ENCODE assay signal across 1 cellular context in genomic region chr11:64304316-64305072, GRCh38.
TF ChIP-seq lines count a peak whose summit lies in the region.

No MANE protein-coding gene starts in this region.

TF ChIP-seq in K562, 482 proteins besides CTCF, POLR2A, EP300 and RAD21 (continued from another document and continues in another):
- no peak for TF ChIP-seq HNRNPK (IDR thresholded peaks at IDR 0.05; ENCODE audit: low read depth, low read length, poor library complexity, severe bottlenecking)
- TF ChIP-seq, protein P1, sequence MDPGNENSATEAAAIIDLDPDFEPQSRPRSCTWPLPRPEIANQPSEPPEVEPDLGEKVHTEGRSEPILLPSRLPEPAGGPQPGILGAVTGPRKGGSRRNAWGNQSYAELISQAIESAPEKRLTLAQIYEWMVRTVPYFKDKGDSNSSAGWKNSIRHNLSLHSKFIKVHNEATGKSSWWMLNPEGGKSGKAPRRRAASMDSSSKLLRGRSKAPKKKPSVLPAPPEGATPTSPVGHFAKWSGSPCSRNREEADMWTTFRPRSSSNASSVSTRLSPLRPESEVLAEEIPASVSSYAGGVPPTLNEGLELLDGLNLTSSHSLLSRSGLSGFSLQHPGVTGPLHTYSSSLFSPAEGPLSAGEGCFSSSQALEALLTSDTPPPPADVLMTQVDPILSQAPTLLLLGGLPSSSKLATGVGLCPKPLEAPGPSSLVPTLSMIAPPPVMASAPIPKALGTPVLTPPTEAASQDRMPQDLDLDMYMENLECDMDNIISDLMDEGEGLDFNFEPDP (CRISPR knock-in tag; IDR thresholded peaks at IDR 0.05): no peak
- TF ChIP-seq TAF1 (IDR thresholded peaks at IDR 0.05; ENCODE audit: control insufficient read depth, extremely low read depth, insufficient read depth, low read length, severe bottlenecking): peak; percentile 43
- TF ChIP-seq KDM5B (IDR thresholded peaks at IDR 0.05; ENCODE audit: insufficient replicate concordance, low read depth, low read length): no peak
- no peak for TF ChIP-seq BDP1 (IDR thresholded peaks at IDR 0.05; ENCODE audit: insufficient read depth, insufficient read length)
- TF ChIP-seq ZNF589 (CRISPR knock-in tag; IDR thresholded peaks at IDR 0.05; ENCODE audit: low read depth): peak; percentile 51; the same call in 1 of the 2 replicates
- TF ChIP-seq, protein P2, sequence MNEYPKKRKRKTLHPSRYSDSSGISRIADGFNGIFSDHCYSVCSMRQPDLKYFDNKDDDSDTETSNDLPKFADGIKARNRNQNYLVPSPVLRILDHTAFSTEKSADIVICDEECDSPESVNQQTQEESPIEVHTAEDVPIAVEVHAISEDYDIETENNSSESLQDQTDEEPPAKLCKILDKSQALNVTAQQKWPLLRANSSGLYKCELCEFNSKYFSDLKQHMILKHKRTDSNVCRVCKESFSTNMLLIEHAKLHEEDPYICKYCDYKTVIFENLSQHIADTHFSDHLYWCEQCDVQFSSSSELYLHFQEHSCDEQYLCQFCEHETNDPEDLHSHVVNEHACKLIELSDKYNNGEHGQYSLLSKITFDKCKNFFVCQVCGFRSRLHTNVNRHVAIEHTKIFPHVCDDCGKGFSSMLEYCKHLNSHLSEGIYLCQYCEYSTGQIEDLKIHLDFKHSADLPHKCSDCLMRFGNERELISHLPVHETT (CRISPR knock-in tag; conservative IDR thresholded peaks at IDR 0.05 in 1 of 2, IDR thresholded peaks at IDR 0.05 in 1 of 2): no peak
- no peak for TF ChIP-seq OTX1 (CRISPR knock-in tag; IDR thresholded peaks at IDR 0.05)
- TF ChIP-seq ZNF24 (IDR thresholded peaks at IDR 0.05): peak; percentile 28; the same call in 1 of the 2 replicates
- no peak for TF ChIP-seq PURB (CRISPR knock-in tag; IDR thresholded peaks at IDR 0.05; ENCODE audit: low read depth)
- no peak for TF ChIP-seq PHB2 (IDR thresholded peaks at IDR 0.05; ENCODE audit: low read depth)
- TF ChIP-seq U2AF2 (optimal IDR thresholded peaks at IDR 0.05; ENCODE audit: low read depth, low read length): no peak
- TF ChIP-seq PHTF2 (CRISPR knock-in tag; IDR thresholded peaks at IDR 0.05): no peak
- no peak for TF ChIP-seq HBP1 (CRISPR knock-in tag; IDR thresholded peaks at IDR 0.05)
- no peak for TF ChIP-seq CREB1 (IDR thresholded peaks at IDR 0.05)
- peak; percentile 58; the same call in 1 of the 2 replicates for TF ChIP-seq CREB1 (CRISPR knock-in tag; IDR thresholded peaks at IDR 0.05)
- no peak for TF ChIP-seq VEZF1 (CRISPR knock-in tag; IDR thresholded peaks at IDR 0.05)
- peak; percentile 44; the same call in 1 of the 2 replicates for TF ChIP-seq CBX1 (IDR thresholded peaks at IDR 0.05; ENCODE audit: low read depth)
- TF ChIP-seq ZNF3 (CRISPR knock-in tag; IDR thresholded peaks at IDR 0.05): no peak
- TF ChIP-seq XRCC5 (IDR thresholded peaks at IDR 0.05; ENCODE audit: low read depth, low read length): peak; percentile 87; the same call in 1 of the 2 replicates
- TF ChIP-seq, protein P3, sequence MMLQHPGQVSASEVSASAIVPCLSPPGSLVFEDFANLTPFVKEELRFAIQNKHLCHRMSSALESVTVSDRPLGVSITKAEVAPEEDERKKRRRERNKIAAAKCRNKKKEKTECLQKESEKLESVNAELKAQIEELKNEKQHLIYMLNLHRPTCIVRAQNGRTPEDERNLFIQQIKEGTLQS (IDR thresholded peaks at IDR 0.05): peak; percentile 54
- TF ChIP-seq, protein P3 (CRISPR knock-in tag; conservative IDR thresholded peaks at IDR 0.05): 0 out of 2 replicates have a peak, but pooled peaks have one; percentile 61
- TF ChIP-seq PRMT5 (CRISPR knock-in tag; IDR thresholded peaks at IDR 0.05): no peak
- TF ChIP-seq, protein P4, sequence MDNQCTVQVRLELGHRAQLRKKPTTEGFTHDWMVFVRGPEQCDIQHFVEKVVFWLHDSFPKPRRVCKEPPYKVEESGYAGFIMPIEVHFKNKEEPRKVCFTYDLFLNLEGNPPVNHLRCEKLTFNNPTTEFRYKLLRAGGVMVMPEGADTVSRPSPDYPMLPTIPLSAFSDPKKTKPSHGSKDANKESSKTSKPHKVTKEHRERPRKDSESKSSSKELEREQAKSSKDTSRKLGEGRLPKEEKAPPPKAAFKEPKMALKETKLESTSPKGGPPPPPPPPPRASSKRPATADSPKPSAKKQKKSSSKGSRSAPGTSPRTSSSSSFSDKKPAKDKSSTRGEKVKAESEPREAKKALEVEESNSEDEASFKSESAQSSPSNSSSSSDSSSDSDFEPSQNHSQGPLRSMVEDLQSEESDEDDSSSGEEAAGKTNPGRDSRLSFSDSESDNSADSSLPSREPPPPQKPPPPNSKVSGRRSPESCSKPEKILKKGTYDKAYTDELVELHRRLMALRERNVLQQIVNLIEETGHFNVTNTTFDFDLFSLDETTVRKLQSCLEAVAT (IDR thresholded peaks at IDR 0.05): peak in 1 of 2 experiments; percentile 63; a peak in 3 of 4 replicates
- TF ChIP-seq SP2 (IDR thresholded peaks at IDR 0.05; ENCODE audit: extremely low read depth, low read depth, low read length, poor library complexity, severe bottlenecking): no peak
- TF ChIP-seq, protein P5, sequence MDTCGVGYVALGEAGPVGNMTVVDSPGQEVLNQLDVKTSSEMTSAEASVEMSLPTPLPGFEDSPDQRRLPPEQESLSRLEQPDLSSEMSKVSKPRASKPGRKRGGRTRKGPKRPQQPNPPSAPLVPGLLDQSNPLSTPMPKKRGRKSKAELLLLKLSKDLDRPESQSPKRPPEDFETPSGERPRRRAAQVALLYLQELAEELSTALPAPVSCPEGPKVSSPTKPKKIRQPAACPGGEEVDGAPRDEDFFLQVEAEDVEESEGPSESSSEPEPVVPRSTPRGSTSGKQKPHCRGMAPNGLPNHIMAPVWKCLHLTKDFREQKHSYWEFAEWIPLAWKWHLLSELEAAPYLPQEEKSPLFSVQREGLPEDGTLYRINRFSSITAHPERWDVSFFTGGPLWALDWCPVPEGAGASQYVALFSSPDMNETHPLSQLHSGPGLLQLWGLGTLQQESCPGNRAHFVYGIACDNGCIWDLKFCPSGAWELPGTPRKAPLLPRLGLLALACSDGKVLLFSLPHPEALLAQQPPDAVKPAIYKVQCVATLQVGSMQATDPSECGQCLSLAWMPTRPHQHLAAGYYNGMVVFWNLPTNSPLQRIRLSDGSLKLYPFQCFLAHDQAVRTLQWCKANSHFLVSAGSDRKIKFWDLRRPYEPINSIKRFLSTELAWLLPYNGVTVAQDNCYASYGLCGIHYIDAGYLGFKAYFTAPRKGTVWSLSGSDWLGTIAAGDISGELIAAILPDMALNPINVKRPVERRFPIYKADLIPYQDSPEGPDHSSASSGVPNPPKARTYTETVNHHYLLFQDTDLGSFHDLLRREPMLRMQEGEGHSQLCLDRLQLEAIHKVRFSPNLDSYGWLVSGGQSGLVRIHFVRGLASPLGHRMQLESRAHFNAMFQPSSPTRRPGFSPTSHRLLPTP (IDR thresholded peaks at IDR 0.05; ENCODE audit: borderline replicate concordance, extremely low read depth, insufficient read length): no peak
- no peak for TF ChIP-seq BRCA1 (IDR thresholded peaks at IDR 0.05)
- no peak for TF ChIP-seq BRCA1 (CRISPR knock-in tag; IDR thresholded peaks at IDR 0.05)
- TF ChIP-seq CHD4 (IDR thresholded peaks at IDR 0.05; ENCODE audit: insufficient read depth, insufficient replicate concordance, low read depth, low read length, poor library complexity, severe bottlenecking): no peak
- no peak for TF ChIP-seq CBX5 (IDR thresholded peaks at IDR 0.05; ENCODE audit: borderline replicate concordance, low read depth)
- TF ChIP-seq ATF1 (CRISPR knock-in tag; IDR thresholded peaks at IDR 0.05): no peak
- peak; percentile 78 for TF ChIP-seq ATF1 (tag; IDR thresholded peaks at IDR 0.05)
- TF ChIP-seq BRD4 (IDR thresholded peaks at IDR 0.05): peak; percentile 64; the same call in 1 of the 2 replicates
- TF ChIP-seq SIN3B (IDR thresholded peaks at IDR 0.05; ENCODE audit: low read depth): peak; percentile 75
- TF ChIP-seq SAFB (IDR thresholded peaks at IDR 0.05; ENCODE audit: borderline replicate concordance, low read depth, low read length): no peak
- no peak for TF ChIP-seq ZNF41 (CRISPR knock-in tag; conservative IDR thresholded peaks at IDR 0.05)
- no peak for TF ChIP-seq ZNF253 (CRISPR knock-in tag; conservative IDR thresholded peaks at IDR 0.05)
- TF ChIP-seq COPS2 (conservative IDR thresholded peaks at IDR 0.05): no peak
- TF ChIP-seq POLR2G (IDR thresholded peaks at IDR 0.05; ENCODE audit: low read depth, low read length): peak; percentile 75
- TF ChIP-seq, protein P6, sequence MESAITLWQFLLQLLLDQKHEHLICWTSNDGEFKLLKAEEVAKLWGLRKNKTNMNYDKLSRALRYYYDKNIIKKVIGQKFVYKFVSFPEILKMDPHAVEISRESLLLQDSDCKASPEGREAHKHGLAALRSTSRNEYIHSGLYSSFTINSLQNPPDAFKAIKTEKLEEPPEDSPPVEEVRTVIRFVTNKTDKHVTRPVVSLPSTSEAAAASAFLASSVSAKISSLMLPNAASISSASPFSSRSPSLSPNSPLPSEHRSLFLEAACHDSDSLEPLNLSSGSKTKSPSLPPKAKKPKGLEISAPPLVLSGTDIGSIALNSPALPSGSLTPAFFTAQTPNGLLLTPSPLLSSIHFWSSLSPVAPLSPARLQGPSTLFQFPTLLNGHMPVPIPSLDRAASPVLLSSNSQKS (CRISPR knock-in tag; IDR thresholded peaks at IDR 0.05): no peak
- no peak for TF ChIP-seq ASH1L (IDR thresholded peaks at IDR 0.05; ENCODE audit: borderline replicate concordance, low read depth, partially characterized antibody)
- TF ChIP-seq, protein P7, sequence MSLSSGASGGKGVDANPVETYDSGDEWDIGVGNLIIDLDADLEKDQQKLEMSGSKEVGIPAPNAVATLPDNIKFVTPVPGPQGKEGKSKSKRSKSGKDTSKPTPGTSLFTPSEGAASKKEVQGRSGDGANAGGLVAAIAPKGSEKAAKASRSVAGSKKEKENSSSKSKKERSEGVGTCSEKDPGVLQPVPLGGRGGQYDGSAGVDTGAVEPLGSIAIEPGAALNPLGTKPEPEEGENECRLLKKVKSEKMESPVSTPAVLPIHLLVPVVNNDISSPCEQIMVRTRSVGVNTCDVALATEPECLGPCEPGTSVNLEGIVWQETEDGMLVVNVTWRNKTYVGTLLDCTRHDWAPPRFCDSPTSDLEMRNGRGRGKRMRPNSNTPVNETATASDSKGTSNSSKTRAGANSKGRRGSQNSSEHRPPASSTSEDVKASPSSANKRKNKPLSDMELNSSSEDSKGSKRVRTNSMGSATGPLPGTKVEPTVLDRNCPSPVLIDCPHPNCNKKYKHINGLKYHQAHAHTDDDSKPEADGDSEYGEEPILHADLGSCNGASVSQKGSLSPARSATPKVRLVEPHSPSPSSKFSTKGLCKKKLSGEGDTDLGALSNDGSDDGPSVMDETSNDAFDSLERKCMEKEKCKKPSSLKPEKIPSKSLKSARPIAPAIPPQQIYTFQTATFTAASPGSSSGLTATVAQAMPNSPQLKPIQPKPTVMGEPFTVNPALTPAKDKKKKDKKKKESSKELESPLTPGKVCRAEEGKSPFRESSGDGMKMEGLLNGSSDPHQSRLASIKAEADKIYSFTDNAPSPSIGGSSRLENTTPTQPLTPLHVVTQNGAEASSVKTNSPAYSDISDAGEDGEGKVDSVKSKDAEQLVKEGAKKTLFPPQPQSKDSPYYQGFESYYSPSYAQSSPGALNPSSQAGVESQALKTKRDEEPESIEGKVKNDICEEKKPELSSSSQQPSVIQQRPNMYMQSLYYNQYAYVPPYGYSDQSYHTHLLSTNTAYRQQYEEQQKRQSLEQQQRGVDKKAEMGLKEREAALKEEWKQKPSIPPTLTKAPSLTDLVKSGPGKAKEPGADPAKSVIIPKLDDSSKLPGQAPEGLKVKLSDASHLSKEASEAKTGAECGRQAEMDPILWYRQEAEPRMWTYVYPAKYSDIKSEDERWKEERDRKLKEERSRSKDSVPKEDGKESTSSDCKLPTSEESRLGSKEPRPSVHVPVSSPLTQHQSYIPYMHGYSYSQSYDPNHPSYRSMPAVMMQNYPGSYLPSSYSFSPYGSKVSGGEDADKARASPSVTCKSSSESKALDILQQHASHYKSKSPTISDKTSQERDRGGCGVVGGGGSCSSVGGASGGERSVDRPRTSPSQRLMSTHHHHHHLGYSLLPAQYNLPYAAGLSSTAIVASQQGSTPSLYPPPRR (CRISPR knock-in tag; IDR thresholded peaks at IDR 0.05; ENCODE audit: borderline replicate concordance): 0 out of 2 replicates have a peak, but pooled peaks have one; percentile 7
- TF ChIP-seq MEIS2 (IDR thresholded peaks at IDR 0.05; ENCODE audit: partially characterized antibody): no peak
- no peak for TF ChIP-seq ZNF507 (tag; conservative IDR thresholded peaks at IDR 0.05)
- TF ChIP-seq ZNF232 (CRISPR knock-in tag; IDR thresholded peaks at IDR 0.05): no peak
- no peak for TF ChIP-seq HOXB6 (CRISPR knock-in tag; IDR thresholded peaks at IDR 0.05; ENCODE audit: borderline replicate concordance)
- TF ChIP-seq KAT8 (IDR thresholded peaks at IDR 0.05; ENCODE audit: low read depth): no peak
- TF ChIP-seq CBX2 (IDR thresholded peaks at IDR 0.05; ENCODE audit: insufficient read depth, low read length, poor library complexity, severe bottlenecking): no peak
- TF ChIP-seq HDAC1 (IDR thresholded peaks at IDR 0.05): peak in 1 of 2 experiments; percentile 54; a peak in 1 of 4 replicates
- TF ChIP-seq TAF7 (tag; IDR thresholded peaks at IDR 0.05): peak; percentile 51; the same call in 1 of the 2 replicates
- no peak for TF ChIP-seq TEAD4 (IDR thresholded peaks at IDR 0.05; ENCODE audit: low read length)
- no peak for TF ChIP-seq TEAD4 (CRISPR knock-in tag; IDR thresholded peaks at IDR 0.05; ENCODE audit: borderline replicate concordance)
- TF ChIP-seq, protein P8, sequence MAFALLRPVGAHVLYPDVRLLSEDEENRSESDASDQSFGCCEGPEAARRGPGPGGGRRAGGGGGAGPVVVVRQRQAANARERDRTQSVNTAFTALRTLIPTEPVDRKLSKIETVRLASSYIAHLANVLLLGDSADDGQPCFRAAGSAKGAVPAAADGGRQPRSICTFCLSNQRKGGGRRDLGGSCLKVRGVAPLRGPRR (CRISPR knock-in tag; IDR thresholded peaks at IDR 0.05): no peak
